ENCODE assay signal across 8 cellular contexts in genomic region chr6:37819177-37819801, GRCh38. TPM values are rescaled to one million over a fixed set of nuclear protein-coding genes. Genes with fewer than 3 reads are reported as not detected.
DNase-seq lines count a peak whose midpoint lies in the region; ATAC-seq and TF ChIP-seq lines count a peak whose summit lies in the region.

ZFAND3 (plus strand) TSS chr6:37819727; CDS start chr6:37819946, 219 bp downstream.

- peak in 3 of 6 experiments; percentile 13 to 19 (median 15) for TF ChIP-seq CTCF in upper lobe of left lung (IDR thresholded peaks at IDR 0.05)

- 1 to 3% methylated on average over 29 to 41 of the region's 64 CpGs for WGBS in upper lobe of left lung, 2 donors

- TF ChIP-seq POLR2A in GM15510 (IDR thresholded peaks at IDR 0.05; ENCODE audit: borderline replicate concordance, extremely low read depth, insufficient read length) (peak; percentile 13), upper lobe of left lung (IDR thresholded peaks at IDR 0.05) (no peak)

- DNase-seq in NCI-H1694 (lab: John Stamatoyannopoulos, UW) (peak; percentile 77), amniotic stem cell (lab: John Stamatoyannopoulos, UW) (peak; percentile 90), left cardiac atrium (peak; percentile 97), posterior vena cava (ENCODE audit: low spot score) (peak; percentile 99), upper lobe of left lung (peak; percentile 94 to 99)

- intact Hi-C loops in left cardiac atrium (cut with DNase I) (no loop called here), posterior vena cava (cut with DNase I) (no loop called here)

- peaks cover 1% of the 10 kb centered on the region for H3K36me3 Mint-ChIP-seq in T-helper 1 cell treated with Interleukin-12 subunit alpha and Interleukin-12 subunit beta and Interleukin-4 antibody, amounts not matched to agents 30 μg/mL and 1 μg/mL, for 36 hours (ENCODE audit: low read depth)

- peak within 1 kb of the TSS; percentile 90 for H3K4me3 Mint-ChIP-seq in T-helper 1 cell treated with Interleukin-12 subunit alpha and Interleukin-12 subunit beta and Interleukin-4 antibody, amounts not matched to agents 30 μg/mL and 1 μg/mL, for 36 hours

- H3K27ac Mint-ChIP-seq in T-helper 1 cell treated with Interleukin-12 subunit alpha and Interleukin-12 subunit beta and Interleukin-4 antibody, amounts not matched to agents 30 μg/mL and 1 μg/mL, for 36 hours, result peak within 1 kb of the TSS; percentile 87

- H3K4me1 ChIP-seq in upper lobe of left lung, result peaks cover 38 to 45% (median 41%) of the 10 kb centered on the region in 4 donors

- no peaks in the 10 kb centered on the region for H3K9me3 ChIP-seq in upper lobe of left lung

- H3K27ac ChIP-seq in upper lobe of left lung, result peak within 1 kb of the TSS; percentile 96 to 99 (median 98)

- H3K4me3 ChIP-seq in upper lobe of left lung, result peak within 1 kb of the TSS; percentile 85 to 97 (median 88)

- H3K9me3 Mint-ChIP-seq in T-helper 1 cell treated with Interleukin-12 subunit alpha and Interleukin-12 subunit beta and Interleukin-4 antibody, amounts not matched to agents 30 μg/mL and 1 μg/mL, for 36 hours, result no peaks in the 10 kb centered on the region

- H3K27me3 Mint-ChIP-seq in T-helper 1 cell treated with Interleukin-12 subunit alpha and Interleukin-12 subunit beta and Interleukin-4 antibody, amounts not matched to agents 30 μg/mL and 1 μg/mL, for 36 hours (ENCODE audit: low read depth), result peaks cover 15% of the 10 kb centered on the region

- ATAC-seq in HG02885 (IDR thresholded peaks at IDR 0.05; ENCODE audit: poor library complexity, unreplicated experiment) (peak; percentile 88), left cardiac atrium (peak; percentile 96 to 97), upper lobe of left lung (ENCODE audit: low FRiP score in 2 of 2) (peak; percentile 97 to 99)

- TF ChIP-seq EP300 in upper lobe of left lung (IDR thresholded peaks at IDR 0.05), result peak in 1 of 4 donors; percentile 29

- H3K27me3 ChIP-seq in upper lobe of left lung, result no peaks in the 10 kb centered on the region

- H3K36me3 ChIP-seq in upper lobe of left lung, result no peaks in the 10 kb centered on the region

- peaks cover 27% of the 10 kb centered on the region for H3K4me1 Mint-ChIP-seq in T-helper 1 cell treated with Interleukin-12 subunit alpha and Interleukin-12 subunit beta and Interleukin-4 antibody, amounts not matched to agents 30 μg/mL and 1 μg/mL, for 36 hours (ENCODE audit: low read depth)

RNA-seq across cellular contexts. Expression of gene ZFAND3, which starts in this region (rescaled TPM):
- total RNA-seq in left cardiac atrium (10 to 100 TPM; 61.1 to 83.6 TPM), posterior vena cava (10 to 100 TPM; 53.8 to 69.3 TPM), upper lobe of left lung (10 to 100 TPM; 26.2 to 66.4 (median 55.5) TPM)

Comparison
In these comparisons a context has a peak if more than half of its experiments do, and no peak if none do; other contexts are left out.
1. Peak in every context shown above with its lines: DNase-seq, ATAC-seq, H3K4me3 ChIP-seq and H3K27ac ChIP-seq.